In the genomic region with DNA sequence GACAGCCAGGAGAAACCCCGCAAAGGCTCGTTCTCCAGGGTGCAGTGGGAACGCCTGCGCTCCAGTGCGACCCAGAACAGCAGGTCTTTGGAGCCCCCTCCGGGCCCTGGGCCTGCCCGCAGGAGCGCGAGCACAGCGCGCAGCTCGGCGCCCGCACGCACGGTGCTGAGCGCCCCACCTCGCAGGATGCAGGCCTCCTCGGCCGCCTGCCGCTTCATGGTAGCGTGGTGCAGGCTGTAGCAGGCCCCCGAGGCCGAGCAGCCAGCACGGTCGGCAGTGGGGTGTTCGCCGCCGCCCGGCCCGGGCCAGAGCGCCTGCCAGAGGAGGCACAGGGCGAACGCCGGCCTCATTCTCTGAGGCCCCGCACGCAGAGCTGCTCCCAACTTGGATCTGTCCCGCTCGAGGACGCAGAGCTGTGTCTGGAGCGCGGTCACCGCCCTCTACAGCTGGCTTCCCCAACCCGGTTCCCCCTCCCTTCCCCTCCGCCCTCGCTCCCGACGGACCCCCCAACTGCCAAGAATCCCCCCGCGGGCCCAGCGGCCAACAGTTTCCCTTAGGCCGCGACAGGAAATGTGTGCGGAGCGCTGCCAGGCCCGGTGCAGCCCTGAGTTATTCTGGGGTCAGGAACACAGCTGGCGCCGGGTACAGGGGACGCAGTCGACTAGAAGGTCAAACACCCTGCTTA, we compare ENCODE assay signal across 9 cellular contexts. TPM values are rescaled to one million over a fixed set of nuclear protein-coding genes. Genes with fewer than 3 reads are reported as not detected.
DNase-seq lines count a peak whose midpoint lies in the region; ATAC-seq and TF ChIP-seq lines count a peak whose summit lies in the region.
"Had no signal": no experiment of that assay in that cellular context is flagged by ENCODE, and none has a peak within 500 bp of the region (broad histone marks: within the 10 kb centered on the region; RNA-seq: fewer than 3 reads in every experiment).

Gene CLEC14A, minus strand, starts transcription at position 421 of the 685 bp plus-strand sequence. Its CDS starts 71 bp downstream, at position 350.

- H3K4me3 ChIP-seq in brain microvascular endothelial cell (ENCODE audit: low read depth, low read length): peak within 1 kb of the TSS; percentile 37

- TF ChIP-seq CTCF in brain microvascular endothelial cell (IDR thresholded peaks at IDR 0.05; ENCODE audit: low read depth, low read length, missing control alignments): no peak

- DNase-seq in brain microvascular endothelial cell (no peak), islet precursor cell (peak; percentile 65), GF-D8 (lab: John Stamatoyannopoulos, UW) (no peak), cerebellum (ENCODE audit: low spot score) (no peak), NCI-H2196 (lab: John Stamatoyannopoulos, UW; ENCODE audit: unreplicated experiment) (no peak)
- peak; percentile 27 for DNase-seq in stimulated activated CD8-positive, alpha-beta memory T cell treated with anti-CD3 and anti-CD28 coated beads, Interleukin-4, amount 100 ng/mL, for 48 hours

- in situ Hi-C loops in brain microvascular endothelial cell (cut with HindIII; ENCODE audit: low pct_ligation_motif_present, low sequenced_read_pairs): no loop called here

- no peak within 1 kb of the TSS for H3K27ac ChIP-seq in brain microvascular endothelial cell

- peaks cover 4% of the 10 kb centered on the region for H3K27me3 ChIP-seq in brain microvascular endothelial cell (replicated peaks)

- H3K36me3 ChIP-seq in brain microvascular endothelial cell (replicated peaks): no peaks in the 10 kb centered on the region

- ATAC-seq in HG02678 (IDR thresholded peaks at IDR 0.05; ENCODE audit: unreplicated experiment) (peak; percentile 53), GM21529 (IDR thresholded peaks at IDR 0.05; ENCODE audit: unreplicated experiment) (no peak)

RNA-seq across cellular contexts. Expression of gene CLEC14A, which starts in this region (rescaled TPM):
- total RNA-seq in cerebellum: 2.9 TPM
- total RNA-seq: HT1080 had no signal

Comparison
In these comparisons a context has a peak if more than half of its experiments do, and no peak if none do; other contexts are left out.
1. DNase-seq: peak in islet precursor cell (single experiment) and stimulated activated CD8-positive, alpha-beta memory T cell treated with anti-CD3 and anti-CD28 coated beads, Interleukin-4, amount 100 ng/mL, for 48 hours (single experiment); none in brain microvascular endothelial cell (single experiment), GF-D8 (single experiment), cerebellum (single experiment) and NCI-H2196 (single experiment).